Comparison of ENCODE assay signal across 9 cellular contexts in genomic region chr3:48563382-48563918, GRCh38. TPM values are rescaled to one million over a fixed set of nuclear protein-coding genes. Genes with fewer than 3 reads are reported as not detected.
A peak's percentile ranks its signal among the peaks of the same experiment; 100 is the strongest.
DNase-seq lines count a peak whose midpoint lies in the region; ATAC-seq and TF ChIP-seq lines count a peak whose summit lies in the region.
"Had no signal": no experiment of that assay in that cellular context is flagged by ENCODE, and none has a peak within 500 bp of the region (broad histone marks: within the 10 kb centered on the region; RNA-seq: fewer than 3 reads in every experiment).

A gene with protein sequence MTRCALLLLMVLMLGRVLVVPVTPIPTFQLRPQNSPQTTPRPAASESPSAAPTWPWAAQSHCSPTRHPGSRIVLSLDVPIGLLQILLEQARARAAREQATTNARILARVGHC (minus strand): TSS chr3:48563781. CDS start chr3:48563124, 657 bp downstream.

- H3K9me3 Mint-ChIP-seq in GM23338 = no peaks in the 10 kb centered on the region; the same call in 1 of the 3 replicates

- H3K36me3 ChIP-seq in GM23338 (ENCODE audit: insufficient read depth) = no peaks in the 10 kb centered on the region
- no peaks in the 10 kb centered on the region for H3K36me3 ChIP-seq in PC-3 (ENCODE audit: low read depth, low read length)
- peaks cover 27 to 33% of the 10 kb centered on the region in 2 experiments for H3K36me3 ChIP-seq in trophoblast cell (ENCODE audit: control insufficient read depth in 1 of 2, insufficient read depth in 2 of 2, low read length in 2 of 2)
- no peaks in the 10 kb centered on the region for H3K36me3 ChIP-seq in left lung

- H3K27ac ChIP-seq in GM23338 (ENCODE audit: low read depth) (no peak within 1 kb of the TSS), PC-3 (ENCODE audit: low read length) (peak within 1 kb of the TSS; percentile 51), dorsolateral prefrontal cortex (peak within 1 kb of the TSS in 54 of 59 donors; percentile 7 to 88 (median 64)), trophoblast cell (ENCODE audit: low read depth, low read length) (no peak within 1 kb of the TSS), left lung (no peak within 1 kb of the TSS)

- H2AFZ ChIP-seq in GM23338 (no peak within 1 kb of the TSS), PC-3 (ENCODE audit: low read length) (no peak within 1 kb of the TSS; the same call in 1 of the 2 replicates), trophoblast cell (ENCODE audit: insufficient read depth, low read length, poor library complexity) (no peak within 1 kb of the TSS)

- H3K4me2 ChIP-seq in GM23338 (no peak within 1 kb of the TSS), PC-3 (ENCODE audit: low read length) (peak within 1 kb of the TSS; percentile 38; the same call in 1 of the 2 replicates), trophoblast cell (ENCODE audit: low read length) (no peak within 1 kb of the TSS)

- H4K12ac ChIP-seq in trophoblast cell (ENCODE audit: low read depth, low read length) = no peak within 1 kb of the TSS

- no peak within 1 kb of the TSS for H2BK12ac ChIP-seq in trophoblast cell (ENCODE audit: low read length)

- intact Hi-C loops in PC-3 (cut with micrococcal nuclease) (loop anchor here (5.0 kb wide), 1 partner anchor 119 kb away; no protein-coding TSS in a partner anchor), dorsolateral prefrontal cortex (cut with DNase I) (loop anchor here in 1 of 2 donors (5.0 kb wide), 1 partner anchor 39 kb away; no protein-coding TSS in a partner anchor), left lung (cut with DNase I) (no loop called here)

- no peak for DNase-seq in GM23338 (ENCODE audit: low spot score)
- no peak for DNase-seq in PC-3
- no peak for DNase-seq in dorsolateral prefrontal cortex
- no peak for DNase-seq in trophoblast cell
- no peak for DNase-seq in left lung
- no peak for DNase-seq in GOT3 (lab: John Stamatoyannopoulos, UW)

- H3K14ac ChIP-seq in trophoblast cell (ENCODE audit: low read length) = no peak within 1 kb of the TSS

- 0 out of 2 replicates have a peak, but pooled peaks cover 3% of the 10 kb centered on the region for H3F3A ChIP-seq in GM23338 (replicated peaks; ENCODE audit: low read depth)
- H3F3A ChIP-seq in PC-3 (ENCODE audit: low read length, unreplicated experiment) = no peaks in the 10 kb centered on the region

- H4K91ac ChIP-seq in trophoblast cell (ENCODE audit: low read depth, low read length) = peak within 1 kb of the TSS; percentile 10

- H3K79me2 ChIP-seq in GM23338 (replicated peaks; ENCODE audit: insufficient read depth) (no peaks in the 10 kb centered on the region), PC-3 (ENCODE audit: low read length) (no peaks in the 10 kb centered on the region), trophoblast cell (ENCODE audit: control insufficient read depth, insufficient read depth, low read length, poor library complexity) (no peaks in the 10 kb centered on the region)

- CTCF ChIA-PET in PC-3 (lab: Charles Lee) = interaction anchor here (1.1 kb wide), 1 partner anchor 72 kb away, joined by 6 read pairs; the partner anchor contains the start of gene SLC26A6

- no peaks in the 10 kb centered on the region for H3K27me3 ChIP-seq in GM23338 (ENCODE audit: insufficient read depth)
- H3K27me3 ChIP-seq in PC-3 (ENCODE audit: low read length) = no peaks in the 10 kb centered on the region
- H3K27me3 ChIP-seq in dorsolateral prefrontal cortex = no peaks in the 10 kb centered on the region
- no peaks in the 10 kb centered on the region for H3K27me3 ChIP-seq in trophoblast cell (ENCODE audit: insufficient read depth, low read length)
- no peaks in the 10 kb centered on the region for H3K27me3 ChIP-seq in left lung

- no peak within 1 kb of the TSS for H2AK5ac ChIP-seq in trophoblast cell (ENCODE audit: low read length)

- H3K4me1 ChIP-seq in GM23338 (ENCODE audit: insufficient read depth) = peaks cover 19% of the 10 kb centered on the region; the same call in 1 of the 2 replicates
- peaks cover 38% of the 10 kb centered on the region for H3K4me1 ChIP-seq in PC-3 (ENCODE audit: insufficient read depth, low read length)
- H3K4me1 ChIP-seq in trophoblast cell (ENCODE audit: control insufficient read depth in 1 of 2, insufficient read depth in 2 of 2, low read length in 2 of 2) = peaks cover 8 to 9% of the 10 kb centered on the region in 2 experiments
- peaks cover 10 to 64% of the 10 kb centered on the region in 2 donors for H3K4me1 ChIP-seq in left lung

- TF ChIP-seq CTCF in GM23338 (conservative IDR thresholded peaks at IDR 0.05; ENCODE audit: low read depth in 2 of 2) (no peak), PC-3 (conservative IDR thresholded peaks at IDR 0.05; ENCODE audit: low read depth, low read length) (no peak), dorsolateral prefrontal cortex (IDR thresholded peaks at IDR 0.05 in 54 of 56, conservative IDR thresholded peaks at IDR 0.05 in 2 of 56; ENCODE audit: low read depth in 1 of 56, partially characterized antibody in 56 of 56) (no peak), left lung (IDR thresholded peaks at IDR 0.05) (no peak)

- POLR2A ChIA-PET in PC-3 (lab: Charles Lee; ENCODE audit: unreplicated experiment) = no interaction called here

- H3K4me3 Mint-ChIP-seq in GM23338 = no peak within 1 kb of the TSS
- H3K4me3 Mint-ChIP-seq: activated naive CD8-positive, alpha-beta T cell had no signal

- H3K4me3 ChIP-seq in GM23338 = no peak within 1 kb of the TSS
- H3K4me3 ChIP-seq in PC-3 (ENCODE audit: low read length) = no peak within 1 kb of the TSS
- no peak within 1 kb of the TSS for H3K4me3 ChIP-seq in dorsolateral prefrontal cortex
- no peak within 1 kb of the TSS for H3K4me3 ChIP-seq in trophoblast cell (ENCODE audit: low read depth, low read length)
- H3K4me3 ChIP-seq in left lung = no peak within 1 kb of the TSS

- H3K9ac ChIP-seq in PC-3 (ENCODE audit: low read length) (peak within 1 kb of the TSS; percentile 10; the same call in 1 of the 2 replicates), trophoblast cell (ENCODE audit: low read length) (no peak within 1 kb of the TSS)

- no peak within 1 kb of the TSS for H2BK120ac ChIP-seq in trophoblast cell (ENCODE audit: insufficient read depth, low read length, poor library complexity)

- H4K8ac ChIP-seq in trophoblast cell (ENCODE audit: low read depth, low read length) = no peak within 1 kb of the TSS

- peaks cover 16% of the 10 kb centered on the region for H3K27me3 Mint-ChIP-seq in GM23338 (ENCODE audit: insufficient read depth, low read depth, poor library complexity)
- H3K27me3 Mint-ChIP-seq: activated naive CD8-positive, alpha-beta T cell had no signal

- no peaks in the 10 kb centered on the region for H4K20me1 ChIP-seq in GM23338 (replicated peaks; ENCODE audit: insufficient read depth)
- no peaks in the 10 kb centered on the region for H4K20me1 ChIP-seq in PC-3 (ENCODE audit: low read length)

- no peaks in the 10 kb centered on the region for H3K9me3 ChIP-seq in PC-3 (ENCODE audit: low read length)
- no peaks in the 10 kb centered on the region for H3K9me3 ChIP-seq in trophoblast cell (ENCODE audit: insufficient read depth, low read depth, low read length)
- no peaks in the 10 kb centered on the region for H3K9me3 ChIP-seq in left lung

- no peak within 1 kb of the TSS for H3K23ac ChIP-seq in trophoblast cell (ENCODE audit: low read length)

- ATAC-seq in GM23338 = no peak; the same call in 2 of the 3 replicates
- ATAC-seq in PC-3 = no peak
- ATAC-seq in left lung = no peak
- no peak for ATAC-seq in activated CD4-positive, CD25-positive, alpha-beta regulatory T cell treated with anti-CD3 and anti-CD28 coated beads, Interleukin-2, amount 50 U/mL, for 24 hours

- no peak within 1 kb of the TSS for H3K4ac ChIP-seq in trophoblast cell (ENCODE audit: low read depth, low read length)

- peaks cover 36% of the 10 kb centered on the region for H3K4me1 Mint-ChIP-seq in GM23338

- H3K36me3 Mint-ChIP-seq in GM23338 (ENCODE audit: low read depth) = no peaks in the 10 kb centered on the region; the same call in 2 of the 3 replicates
- H3K36me3 Mint-ChIP-seq: activated naive CD8-positive, alpha-beta T cell had no signal

- BruUV-seq in PC-3 (replicated peaks; lab: Mats Ljungman, UMichigan) = no TSS peak

- WGBS in trophoblast cell (ENCODE audit: extremely low coverage, insufficient coverage, insufficient read length) = no CpG with 5 or more reads among the region's 6 CpGs

- no peaks in the 10 kb centered on the region for H3K9me2 ChIP-seq in GM23338 (ENCODE audit: insufficient read depth)
- H3K9me2 ChIP-seq in PC-3 (replicated peaks; ENCODE audit: low read length) = no peaks in the 10 kb centered on the region

- no peak within 1 kb of the TSS for H3K18ac ChIP-seq in trophoblast cell (ENCODE audit: low read length)

- H3K79me1 ChIP-seq in trophoblast cell (ENCODE audit: low read length) = no peaks in the 10 kb centered on the region

- H3K27ac Mint-ChIP-seq in GM23338 = peak within 1 kb of the TSS; percentile 31; the same call in 1 of the 2 replicates
- H3K27ac Mint-ChIP-seq: activated naive CD8-positive, alpha-beta T cell had no signal

- H2BK5ac ChIP-seq in trophoblast cell (ENCODE audit: low read depth, low read length, poor library complexity) = no peak within 1 kb of the TSS

RNA-seq across cellular contexts. Expression of the gene that starts here (rescaled TPM):
- total RNA-seq in GM23338 (2014; rRNA removed; shearing (Covaris generic)) = 0.12 and 0.17 TPM in 2 replicates
- polyA plus RNA-seq in GM23338 (2016; fragmentation: Nextera tagmentation; extraction: Ambion mirVana) = not detected in 2 replicates
- 0.81 and 0.91 TPM in 2 replicates for total RNA-seq in PC-3 (2014; rRNA removed)
- total RNA-seq in dorsolateral prefrontal cortex = 1 to 10 TPM in 3 of 120 experiments, under 1 TPM in 39, not detected in 78; 0.31 to 2.3 (median 0.45) TPM
- 1.4 and 1.7 TPM in 2 replicates for polyA plus RNA-seq in trophoblast cell (2013)
- under 1 TPM in 1 of 2 donors, not detected in 1; 0.37 TPM for total RNA-seq in left lung
- total RNA-seq: T-helper 2 cell treated with Interferon-gamma antibody and Interleukin-4, amounts not matched to agents 100 ng/mL and 5 ng/mL, for 36 hours had no signal

Comparison
In these comparisons a context has a peak if more than half of its experiments do, and no peak if none do; other contexts are left out.
1. H3K27ac ChIP-seq: peak in PC-3 (single experiment) and dorsolateral prefrontal cortex (54 of 59); none in GM23338 (single experiment), trophoblast cell (single experiment) and left lung (0 of 2).